1 cellular context compared by ENCODE assay signal in the genomic region with DNA sequence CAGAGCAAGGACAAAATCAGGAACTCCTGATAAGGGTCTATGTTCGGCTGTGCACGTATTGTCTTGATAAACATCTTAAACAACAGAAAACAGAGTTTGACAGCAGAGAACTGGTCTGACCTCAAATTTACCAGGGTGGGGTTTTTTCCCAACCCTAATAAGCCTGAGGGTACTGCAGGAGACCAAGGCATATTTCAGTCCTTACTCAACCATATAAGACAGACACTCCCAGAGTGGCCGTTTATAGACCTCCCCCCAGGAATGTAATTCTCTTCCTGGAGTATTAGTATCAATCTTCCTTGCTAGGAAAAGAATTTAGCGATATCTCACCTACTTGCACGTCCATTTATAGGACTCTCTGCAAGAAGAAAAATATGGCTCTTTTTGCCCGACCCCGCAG. TPM values are rescaled to one million over a fixed set of nuclear protein-coding genes. Genes with fewer than 3 reads are reported as not detected.
"Had no signal": no experiment of that assay in that cellular context is flagged by ENCODE, and none has a peak within 500 bp of the region (broad histone marks: within the 10 kb centered on the region; RNA-seq: fewer than 3 reads in every experiment).

No MANE protein-coding gene starts in this region.

RNA-seq across cellular contexts. Expression of a gene that starts 32.5 kb away (rescaled TPM):
- total RNA-seq: T-helper 17 cell had no signal
